Comparison of ENCODE assay signal across 23 cellular contexts in genomic region chr2:159737917-159738296, GRCh38. TPM values are rescaled to one million over a fixed set of nuclear protein-coding genes. Genes with fewer than 3 reads are reported as not detected.
DNase-seq lines count a peak whose midpoint lies in the region; ATAC-seq and TF ChIP-seq lines count a peak whose summit lies in the region.
"Had no signal": no experiment of that assay in that cellular context is flagged by ENCODE, and none has a peak within 500 bp of the region (broad histone marks: within the 10 kb centered on the region; RNA-seq: fewer than 3 reads in every experiment).

No MANE protein-coding gene starts in this region.

- no peaks in the 10 kb centered on the region for H3K4me1 ChIP-seq in upper lobe of right lung

- no peak overlapping the region for H3K4me3 ChIP-seq in upper lobe of right lung
- H3K4me3 ChIP-seq: BLaER1, suprapubic skin, upper lobe of left lung had no signal

- H3K27me3 Mint-ChIP-seq in T-helper 17 cell, result no peaks in the 10 kb centered on the region
- H3K27me3 Mint-ChIP-seq: activated CD4-positive, alpha-beta memory T cell treated with anti-CD3 and anti-CD28 coated beads for 36 hours; naive B cell had no signal

- no peak for ATAC-seq in T-helper 17 cell
- peak; percentile 73 for ATAC-seq in Right ventricle myocardium superior (ENCODE audit: poor library complexity)
- ATAC-seq in left lobe of liver, result peak; percentile 27
- peak; percentile 32 for ATAC-seq in upper lobe of right lung

- peaks cover 26% of the 10 kb centered on the region for H3K4me1 Mint-ChIP-seq in T-helper 17 cell
- H3K4me1 Mint-ChIP-seq: mesothelial cell of epicardium had no signal

- peak overlapping the region; percentile 11 for H3K27ac Mint-ChIP-seq in T-helper 17 cell
- H3K27ac Mint-ChIP-seq: activated CD4-positive, alpha-beta memory T cell treated with anti-CD3 and anti-CD28 coated beads for 36 hours; mesothelial cell of epicardium had no signal

- no peak for DNase-seq in T-helper 17 cell
- DNase-seq in Right ventricle myocardium superior, result peak; percentile 61
- no peak for DNase-seq in left lobe of liver (ENCODE audit: low spot score)
- no peak for DNase-seq in upper lobe of right lung
- DNase-seq in activated CD8-positive, alpha-beta memory T cell treated with anti-CD3 and anti-CD28 coated beads, Interleukin-2, amount 50 U/mL, for 48 hours, result no peak
- DNase-seq in erythroblast (lab: John Stamatoyannopoulos, UW), result no peak
- no peak for DNase-seq in NCI-H1417 treated with DMSO at 0.1 percent for 48 hours (lab: John Stamatoyannopoulos, UW)
- DNase-seq: activated CD4-positive, alpha-beta memory T cell treated with anti-CD3 and anti-CD28 coated beads for 36 hours; activated CD4-positive, CD25-positive, alpha-beta regulatory T cell treated with anti-CD3 and anti-CD28 coated beads, Interleukin-2, amount 50 U/mL, for 72 hours; amygdala; DMS153; H9; naive B cell; NCI-H1048; NCI-H1694; nucleus accumbens; RPMI8226; SK-N-SH; stimulated activated naive CD4-positive, alpha-beta T cell had no signal

- H3K27ac ChIP-seq in upper lobe of right lung, result no peak overlapping the region
- H3K27ac ChIP-seq: BLaER1, suprapubic skin, upper lobe of left lung had no signal

- TF ChIP-seq POLR2A in erythroblast (IDR thresholded peaks at IDR 0.05; ENCODE audit: low read length), result no peak

- peaks cover 43% of the 10 kb centered on the region for H3K36me3 ChIP-seq in upper lobe of right lung

- intact Hi-C loops in Right ventricle myocardium superior (cut with DNase I), result no loop called here
- intact Hi-C loops in upper lobe of right lung (cut with DNase I), result no loop called here

- H3K9me3 ChIP-seq in T-helper 17 cell (ENCODE audit: control insufficient read depth, low read length, poor library complexity, severe bottlenecking) (no peaks in the 10 kb centered on the region), upper lobe of right lung (no peaks in the 10 kb centered on the region)
- H3K9me3 ChIP-seq: BLaER1, SK-N-SH, suprapubic skin, upper lobe of left lung had no signal

- TF ChIP-seq CTCF in upper lobe of right lung (IDR thresholded peaks at IDR 0.05), result no peak

- H3K27me3 ChIP-seq in upper lobe of right lung, result no peaks in the 10 kb centered on the region
- H3K27me3 ChIP-seq: BLaER1, suprapubic skin, upper lobe of left lung had no signal

- H3K4me3 Mint-ChIP-seq in T-helper 17 cell, result no peak overlapping the region
- H3K4me3 Mint-ChIP-seq: activated CD4-positive, alpha-beta memory T cell treated with anti-CD3 and anti-CD28 coated beads for 36 hours; H9; mesothelial cell of epicardium had no signal

- H3K36me3 Mint-ChIP-seq in T-helper 17 cell (ENCODE audit: low read depth), result no peaks in the 10 kb centered on the region

RNA-seq across cellular contexts. Expression of gene MARCHF7, which starts 25.6 kb away (rescaled TPM):
- 10 to 100 TPM; 62.0 to 69.4 TPM for total RNA-seq in T-helper 17 cell
- total RNA-seq in Right ventricle myocardium superior, result 70.7 TPM
- 25.3 TPM for total RNA-seq in left lobe of liver
- 83.2 TPM for total RNA-seq in upper lobe of right lung
